ENCODE assay signal across 2 cellular contexts in the genomic region with DNA sequence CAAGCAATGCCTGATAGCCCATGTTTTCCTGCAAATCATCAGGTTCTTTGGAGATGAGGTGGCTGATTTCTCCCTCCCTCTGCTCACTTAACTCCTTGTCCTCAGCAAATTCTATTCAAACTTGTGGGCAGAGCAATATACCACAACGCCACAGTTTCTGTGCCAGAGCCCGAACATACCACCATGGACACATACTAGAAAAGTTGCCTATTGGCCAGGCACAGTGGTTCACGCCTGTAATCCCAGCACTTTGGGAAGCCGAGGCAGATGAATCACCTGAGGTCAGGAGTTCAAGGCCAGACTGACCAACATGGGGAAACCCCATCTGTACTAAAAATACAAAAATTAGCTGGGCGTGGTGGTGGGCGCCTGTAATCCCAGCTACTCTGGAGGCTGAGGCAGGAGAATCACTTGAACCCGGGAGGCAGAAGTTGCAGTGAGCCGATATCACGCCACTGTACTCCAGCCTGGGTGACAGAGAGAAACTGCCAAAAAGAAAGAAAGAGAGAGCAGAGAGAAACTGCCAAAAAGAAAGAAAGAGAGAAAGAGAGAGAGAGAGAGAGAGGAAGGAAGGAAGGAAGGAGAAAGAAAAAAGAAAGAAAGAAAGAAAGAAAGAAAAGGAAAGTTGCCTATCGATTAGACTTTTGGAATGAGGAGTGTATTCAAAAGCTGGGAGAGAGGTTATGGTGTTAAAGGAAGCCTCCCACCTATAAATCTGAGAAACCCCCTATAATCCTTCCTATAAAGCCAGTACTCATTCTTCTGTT. TPM values are rescaled to one million over a fixed set of nuclear protein-coding genes. Genes with fewer than 3 reads are reported as not detected.
"Had no signal": no experiment of that assay in that cellular context is flagged by ENCODE, and none has a peak within 500 bp of the region (broad histone marks: within the 10 kb centered on the region; RNA-seq: fewer than 3 reads in every experiment).

No MANE protein-coding gene starts in this region.

RNA-seq across cellular contexts. Expression of gene RAB33A, which starts 56.5 kb away (rescaled TPM):
- total RNA-seq: endodermal cell, sciatic nerve had no signal
